Comparison of ENCODE assay signal across 23 cellular contexts in genomic region chr12:65119063-65119462, GRCh38. TPM values are rescaled to one million over a fixed set of nuclear protein-coding genes. Genes with fewer than 3 reads are reported as not detected.
DNase-seq lines count a peak whose midpoint lies in the region; ATAC-seq, FAIRE-seq and TF ChIP-seq lines count a peak whose summit lies in the region.
"Had no signal": no experiment of that assay in that cellular context is flagged by ENCODE, and none has a peak within 500 bp of the region (broad histone marks: within the 10 kb centered on the region; RNA-seq: fewer than 3 reads in every experiment).

No MANE protein-coding gene starts in this region.

- no peak overlapping the region for H4K5ac ChIP-seq in IMR-90 (ENCODE audit: low read depth, low read length)

- H3K14ac ChIP-seq in IMR-90 (replicated peaks; ENCODE audit: low read depth, low read length), result no peak overlapping the region

- H3K4me1 ChIP-seq in IMR-90 (ENCODE audit: control insufficient read depth, insufficient read depth, low read length) (peaks cover 3% of the 10 kb centered on the region), K562 (replicated peaks in 1 of 2; ENCODE audit: control insufficient read depth in 2 of 2, insufficient read depth in 2 of 2, low read length in 2 of 2) (peaks cover 0 to 10% of the 10 kb centered on the region in 2 experiments; a peak in 2 of 5 replicates)
- H3K4me1 ChIP-seq: BE2C, BLaER1 had no signal

- H2BK5ac ChIP-seq in IMR-90 (ENCODE audit: low read depth, low read length, poor library complexity, severe bottlenecking), result no peak overlapping the region

- H2AFZ ChIP-seq in IMR-90 (replicated peaks; ENCODE audit: low read length, poor library complexity), result no peak overlapping the region
- H2AFZ ChIP-seq in K562 (ENCODE audit: low read depth, low read length), result no peak overlapping the region

- no peak overlapping the region for H4K8ac ChIP-seq in IMR-90 (ENCODE audit: low read depth in 2 of 2, low read length in 2 of 2)

- H3K4ac ChIP-seq in IMR-90 (ENCODE audit: low read depth, low read length), result no peak overlapping the region

- in situ Hi-C loops in IMR-90 (cut with MboI; ENCODE audit: low sequenced_read_pairs) (no loop called here), K562 (cut with MboI) (no loop called here)

- peaks cover 53% of the 10 kb centered on the region for H3K27me3 Mint-ChIP-seq in type B pancreatic cell
- H3K27me3 Mint-ChIP-seq in activated CD8-positive, alpha-beta memory T cell treated with anti-CD3 and anti-CD28 coated beads, Interleukin-2, amount 10 ng/mL, durations not matched to agents 7 days and 5 days, result peaks cover 50% of the 10 kb centered on the region

- BruUV-seq in IMR-90 (replicated peaks; lab: Mats Ljungman, UMichigan) (no TSS peak), K562 (replicated peaks; lab: Mats Ljungman, UMichigan) (no TSS peak)

- no peak for DNase-seq in IMR-90
- DNase-seq in K562 (ENCODE audit: extremely low read depth in 1 of 4, low spot score in 3 of 4), result no peak
- no peak for DNase-seq in type B pancreatic cell (ENCODE audit: extremely low spot score, unreplicated experiment)
- DNase-seq in hepatic stellate cell (ENCODE audit: low spot score), result no peak
- no peak for DNase-seq in activated CD8-positive, alpha-beta memory T cell treated with anti-CD3 and anti-CD28 coated beads, Interleukin-2, amount 10 ng/mL, durations not matched to agents 7 days and 5 days
- DNase-seq: 8988T; ACHN; BE2C; C1 segment of cervical spinal cord; Calu3; CD4-positive, alpha-beta memory T cell; CD4-positive, CD25-positive, alpha-beta regulatory T cell; CD8-positive, alpha-beta memory T cell; COR-L47; DMS79 treated with DMSO at 0.1 percent for 48 hours; GF-D8 had no signal

- H3K9ac ChIP-seq in IMR-90 (ENCODE audit: low read depth, low read length), result no peak overlapping the region
- no peak overlapping the region for H3K9ac ChIP-seq in K562 (ENCODE audit: insufficient read depth in 1 of 2, low read depth in 2 of 2, low read length in 2 of 2)
- H3K9ac ChIP-seq: BLaER1 had no signal

- no peaks in the 10 kb centered on the region for H3K79me2 ChIP-seq in K562 (ENCODE audit: control insufficient read depth, insufficient read depth, low read length)

- peak overlapping the region; percentile 61 for H3K4me3 Mint-ChIP-seq in type B pancreatic cell
- H3K4me3 Mint-ChIP-seq in activated CD8-positive, alpha-beta memory T cell treated with anti-CD3 and anti-CD28 coated beads, Interleukin-2, amount 10 ng/mL, durations not matched to agents 7 days and 5 days, result no peak overlapping the region
- H3K4me3 Mint-ChIP-seq: CD4-positive, alpha-beta memory T cell; CD4-positive, CD25-positive, alpha-beta regulatory T cell; CD8-positive, alpha-beta memory T cell had no signal

- WGBS in IMR-90 (ENCODE audit: extremely low coverage in 2 of 2, insufficient read length in 1 of 2), 2 experiments, result no CpG with 5 or more reads among the region's 3 CpGs
- 6% methylated on average over 3 of the region's 3 CpGs for WGBS in K562 (ENCODE audit: insufficient coverage, low coverage, missing lambda C conversion rate)

- intact Hi-C loops in IMR-90 (cut with micrococcal nuclease), result no loop called here
- intact Hi-C loops in K562 (cut with micrococcal nuclease), result no loop called here

- H3K9me3 ChIP-seq in IMR-90 (ENCODE audit: control insufficient read depth, insufficient read depth, low read length) (no peaks in the 10 kb centered on the region), K562 (replicated peaks; ENCODE audit: control insufficient read depth, insufficient read depth, low read depth, low read length) (no peaks in the 10 kb centered on the region)
- H3K9me3 ChIP-seq: BE2C had no signal

- H3K23ac ChIP-seq in IMR-90 (ENCODE audit: low read depth, low read length), result no peak overlapping the region

- H4K20me1 ChIP-seq in IMR-90 (ENCODE audit: insufficient read depth, low read length) (no peaks in the 10 kb centered on the region), K562 (replicated peaks; ENCODE audit: control insufficient read depth, insufficient read depth, low read length) (no peaks in the 10 kb centered on the region)
- H4K20me1 ChIP-seq: BLaER1 had no signal

- H2AK5ac ChIP-seq in IMR-90 (ENCODE audit: low read depth, low read length), result no peak overlapping the region

- ATAC-seq in IMR-90 (ENCODE audit: low read depth) (no peak), K562 (no peak), HG03175 (IDR thresholded peaks at IDR 0.05; ENCODE audit: unreplicated experiment) (no peak)
- ATAC-seq in activated CD8-positive, alpha-beta memory T cell treated with anti-CD3 and anti-CD28 coated beads, Interleukin-2, amount 10 ng/mL, durations not matched to agents 7 days and 5 days, result no peak

- H3K9me1 ChIP-seq in IMR-90 (ENCODE audit: insufficient read depth, low read length), result peaks cover 2% of the 10 kb centered on the region; the same call in 1 of the 2 replicates
- H3K9me1 ChIP-seq in K562 (ENCODE audit: control insufficient read depth, insufficient read depth, low read length), result no peaks in the 10 kb centered on the region

- H3K4me2 ChIP-seq in IMR-90 (ENCODE audit: low read depth, low read length) (no peak overlapping the region), K562 (ENCODE audit: insufficient read depth, low read length) (no peak overlapping the region)
- H3K4me2 ChIP-seq: BLaER1 had no signal

- H3K56ac ChIP-seq in IMR-90 (ENCODE audit: extremely low read depth, insufficient read depth, low read length), result no peak overlapping the region

- H3K4me3 ChIP-seq in IMR-90 (ENCODE audit: insufficient read depth, low read depth, low read length) (no peak overlapping the region), K562 (no peak overlapping the region)
- H3K4me3 ChIP-seq: BLaER1 had no signal

- peaks cover 44% of the 10 kb centered on the region for H3K27me3 ChIP-seq in IMR-90 (ENCODE audit: control insufficient read depth, insufficient read depth, low read length)
- peaks cover 0 to 5% of the 10 kb centered on the region in 2 experiments; a peak in 1 of 5 replicates for H3K27me3 ChIP-seq in K562 (ENCODE audit: control insufficient read depth in 2 of 2, insufficient read depth in 2 of 2, low read length in 2 of 2)
- H3K27me3 ChIP-seq: BLaER1 had no signal

- CTCF ChIA-PET in IMR-90 (lab: Yijun Ruan, JAX) (interaction anchor here (0.6 kb wide), 1 partner anchor 29 kb away, joined by 5 read pairs; no protein-coding TSS in a partner anchor), K562 (lab: Yijun Ruan, JAX; ENCODE audit: low intra/inter-chr PET ratio) (no interaction called here)
- CTCF ChIA-PET in activated CD8-positive, alpha-beta memory T cell treated with anti-CD3 and anti-CD28 coated beads, Interleukin-2, amount 10 ng/mL, durations not matched to agents 7 days and 5 days (lab: Charles Lee), result no interaction called here

- H3K36me3 ChIP-seq in IMR-90 (ENCODE audit: control insufficient read depth, insufficient read depth, low read length) (no peaks in the 10 kb centered on the region), K562 (ENCODE audit: control insufficient read depth, insufficient read depth, low read length) (no peaks in the 10 kb centered on the region)
- H3K36me3 ChIP-seq: BE2C, BLaER1 had no signal

- no peaks in the 10 kb centered on the region for H3K79me1 ChIP-seq in IMR-90 (ENCODE audit: low read depth in 1 of 2, low read length in 2 of 2)

- TF ChIP-seq EP300 in K562 (IDR thresholded peaks at IDR 0.05; ENCODE audit: low read length), result no peak

- no peak for TF ChIP-seq RAD21 in IMR-90 (IDR thresholded peaks at IDR 0.05; ENCODE audit: low read length)
- TF ChIP-seq RAD21 in K562 (CRISPR knock-in tag; conservative IDR thresholded peaks at IDR 0.05 in 1 of 2, IDR thresholded peaks at IDR 0.05 in 1 of 2), result no peak

- no peaks in the 10 kb centered on the region for H3K36me3 Mint-ChIP-seq in type B pancreatic cell
- H3K36me3 Mint-ChIP-seq in activated CD8-positive, alpha-beta memory T cell treated with anti-CD3 and anti-CD28 coated beads, Interleukin-2, amount 10 ng/mL, durations not matched to agents 7 days and 5 days, result no peaks in the 10 kb centered on the region
- H3K36me3 Mint-ChIP-seq: CD4-positive, alpha-beta memory T cell; CD4-positive, CD25-positive, alpha-beta regulatory T cell; CD8-positive, alpha-beta memory T cell had no signal

- no peak overlapping the region for H3K18ac ChIP-seq in IMR-90 (ENCODE audit: low read depth, low read length)

- no peak overlapping the region for H4K91ac ChIP-seq in IMR-90 (ENCODE audit: insufficient read depth, low read depth, low read length)

- POLR2A ChIA-PET in IMR-90 (lab: Charles Lee; ENCODE audit: unreplicated experiment), result no interaction called here
- POLR2A ChIA-PET in K562 (lab: Yijun Ruan, JAX), result interaction anchor here (0.6 to 2.0 kb wide), 2 partner anchors 13 to 125 kb away, joined by 3 to 6 read pairs; no protein-coding TSS in a partner anchor

- FAIRE-seq in K562 (lab: Jason Lieb, UNC), result no peak
- FAIRE-seq: GM12891, GM19239 had no signal

- H3K27ac Mint-ChIP-seq in type B pancreatic cell, result no peak overlapping the region
- no peak overlapping the region for H3K27ac Mint-ChIP-seq in activated CD8-positive, alpha-beta memory T cell treated with anti-CD3 and anti-CD28 coated beads, Interleukin-2, amount 10 ng/mL, durations not matched to agents 7 days and 5 days
- H3K27ac Mint-ChIP-seq: CD14-positive monocyte; CD4-positive, alpha-beta memory T cell; CD4-positive, CD25-positive, alpha-beta regulatory T cell; CD8-positive, alpha-beta memory T cell had no signal

- no peak overlapping the region for H2BK120ac ChIP-seq in IMR-90 (ENCODE audit: low read depth, low read length)

- dilution Hi-C loops in IMR-90 (cut with HindIII; ENCODE audit: low sequenced_read_pairs, unreplicated experiment), result no loop called here

- peaks cover 13% of the 10 kb centered on the region for H3K4me1 Mint-ChIP-seq in type B pancreatic cell (ENCODE audit: unreplicated experiment)
- peaks cover 12% of the 10 kb centered on the region for H3K4me1 Mint-ChIP-seq in activated CD8-positive, alpha-beta memory T cell treated with anti-CD3 and anti-CD28 coated beads, Interleukin-2, amount 10 ng/mL, durations not matched to agents 7 days and 5 days

- H3K27ac ChIP-seq in IMR-90 (ENCODE audit: insufficient read depth, low read length) (no peak overlapping the region), K562 (ENCODE audit: extremely low read depth, low read depth, low read length) (no peak overlapping the region)
- H3K27ac ChIP-seq: BLaER1 had no signal

- no peaks in the 10 kb centered on the region for H3K9me3 Mint-ChIP-seq in type B pancreatic cell
- no peaks in the 10 kb centered on the region for H3K9me3 Mint-ChIP-seq in activated CD8-positive, alpha-beta memory T cell treated with anti-CD3 and anti-CD28 coated beads, Interleukin-2, amount 10 ng/mL, durations not matched to agents 7 days and 5 days (ENCODE audit: low read depth)
- H3K9me3 Mint-ChIP-seq: CD4-positive, alpha-beta memory T cell had no signal

- H2BK20ac ChIP-seq in IMR-90 (ENCODE audit: low read depth, low read length), result no peak overlapping the region

- TF ChIP-seq CTCF in IMR-90 (conservative IDR thresholded peaks at IDR 0.05; ENCODE audit: low read depth, low read length), result no peak
- TF ChIP-seq CTCF in K562 (IDR thresholded peaks at IDR 0.05 in 2 of 3, conservative IDR thresholded peaks at IDR 0.05 in 1 of 3; ENCODE audit: insufficient read depth in 2 of 3, low read depth in 1 of 3, low read length in 3 of 3), result no peak
- TF ChIP-seq CTCF in type B pancreatic cell (conservative IDR thresholded peaks at IDR 0.05), result no peak

- H2BK15ac ChIP-seq in IMR-90 (ENCODE audit: low read depth, low read length), result no peak overlapping the region

- H2AK9ac ChIP-seq in IMR-90 (replicated peaks; ENCODE audit: low read depth, low read length, poor library complexity), result no peak overlapping the region

- no peak for TF ChIP-seq POLR2A in IMR-90 (IDR thresholded peaks at IDR 0.05; ENCODE audit: low read depth, low read length)
- TF ChIP-seq POLR2A in K562 (conservative IDR thresholded peaks at IDR 0.05), result no peak

RNA-seq across cellular contexts. Expression of gene WIF1, which starts 2.0 kb away (rescaled TPM):
- total RNA-seq in IMR-90 (2012; rRNA removed) (not detected in 2 replicates), K562 (2014; rRNA removed) (not detected in 2 replicates), K562 (2014; rRNA removed; fragmentation: Illumina TruSeq; extraction: Trizol) (not detected in 2 replicates), K562 (2015; rRNA removed; fragmentation: Illumina TruSeq; extraction: Trizol) (not detected in 2 replicates), K562 (2021) (not detected in 2 replicates), type B pancreatic cell (ENCODE audit: low replicate concordance) (2.3 and 14.9 TPM in 2 replicates)
- polyA plus RNA-seq in IMR-90 (2012; rRNA removed) (not detected in 2 replicates), K562 (2011; rRNA removed) (not detected in 2 replicates), K562 (2014; fragmentation: Illumina TruSeq; extraction: Trizol) (not detected in 2 replicates), K562 (2014; fragmentation: Nextera tagmentation; extraction: Ambion mirVana) (not detected), K562 (2014; rRNA removed) (not detected in 2 replicates)
- polyA plus RNA-seq in IMR-90 (2012; cell fraction: cytosol; rRNA removed), result not detected in 2 replicates
- not detected in 2 replicates for polyA plus RNA-seq in IMR-90 (2012; cell fraction: nucleus; rRNA removed; ENCODE audit: low replicate concordance)
- total RNA-seq in K562 (2011; cell fraction: chromatin; rRNA removed; ENCODE audit: low replicate concordance), result not detected in 2 replicates
- total RNA-seq in K562 (2011; cell fraction: nucleolus; rRNA removed), result not detected in 2 replicates
- total RNA-seq in K562 (2011; cell fraction: nucleoplasm; rRNA removed), result not detected in 2 replicates
- not detected in 2 replicates for polyA plus RNA-seq in K562 (2011; cell fraction: cytosol; rRNA removed)
- polyA plus RNA-seq in K562 (2011; cell fraction: nucleus; rRNA removed), result not detected in 2 replicates
- not detected in 2 replicates for polyA plus RNA-seq in K562 (2012)
- polyA minus RNA-seq in K562 (2011; rRNA and poly(A)+ RNA removed), result not detected in 2 replicates
- not detected in 2 replicates for polyA minus RNA-seq in K562 (2011; cell fraction: cytosol; rRNA and poly(A)+ RNA removed)
- polyA minus RNA-seq in K562 (2011; cell fraction: nucleus; rRNA and poly(A)+ RNA removed), result not detected in 2 replicates
- total RNA-seq in activated CD8-positive, alpha-beta memory T cell treated with anti-CD3 and anti-CD28 coated beads, Interleukin-2, amount 10 ng/mL, durations not matched to agents 7 days and 5 days, result not detected
- total RNA-seq: A673; Calu3; CD4-positive, alpha-beta memory T cell; CD4-positive, CD25-positive, alpha-beta regulatory T cell; CD8-positive, alpha-beta memory T cell had no signal
- polyA plus RNA-seq: AG04450; CD14-positive monocyte; CD4-positive, alpha-beta memory T cell; CD4-positive, CD25-positive, alpha-beta regulatory T cell; CD8-positive, alpha-beta memory T cell had no signal

RNA-seq across cellular contexts. Expression of gene LEMD3, which starts 50.3 kb away (rescaled TPM):
- total RNA-seq in IMR-90 (2012; rRNA removed) (9.9 and 20.3 TPM in 2 replicates), K562 (2014; rRNA removed) (37.4 and 44.2 TPM in 2 replicates), K562 (2014; rRNA removed; fragmentation: Illumina TruSeq; extraction: Trizol) (17.2 and 18.6 TPM in 2 replicates), K562 (2015; rRNA removed; fragmentation: Illumina TruSeq; extraction: Trizol) (21.3 and 22.1 TPM in 2 replicates), K562 (2021) (26.4 and 28.2 TPM in 2 replicates), type B pancreatic cell (ENCODE audit: low replicate concordance) (30.6 and 40.6 TPM in 2 replicates)
- polyA plus RNA-seq in IMR-90 (2012; rRNA removed) (5.2 and 5.5 TPM in 2 replicates), K562 (2011; rRNA removed) (17.4 and 18.3 TPM in 2 replicates), K562 (2014; fragmentation: Illumina TruSeq; extraction: Trizol) (15.0 and 16.6 TPM in 2 replicates), K562 (2014; fragmentation: Nextera tagmentation; extraction: Ambion mirVana) (1 to 10 TPM; 6.8 to 7.5 TPM), K562 (2014; rRNA removed) (13.1 and 15.4 TPM in 2 replicates)
- polyA plus RNA-seq in IMR-90 (2012; cell fraction: cytosol; rRNA removed), result 1.9 and 3.6 TPM in 2 replicates
- 10.0 and 11.3 TPM in 2 replicates for polyA plus RNA-seq in IMR-90 (2012; cell fraction: nucleus; rRNA removed; ENCODE audit: low replicate concordance)
- 20.0 and 65.8 TPM in 2 replicates for total RNA-seq in K562 (2011; cell fraction: chromatin; rRNA removed; ENCODE audit: low replicate concordance)
- 16.8 and 18.3 TPM in 2 replicates for total RNA-seq in K562 (2011; cell fraction: nucleolus; rRNA removed)
- 26.9 and 32.6 TPM in 2 replicates for total RNA-seq in K562 (2011; cell fraction: nucleoplasm; rRNA removed)
- 4.2 and 6.7 TPM in 2 replicates for polyA plus RNA-seq in K562 (2011; cell fraction: cytosol; rRNA removed)
- polyA plus RNA-seq in K562 (2011; cell fraction: nucleus; rRNA removed), result 18.4 and 27.1 TPM in 2 replicates
- 10.7 and 12.7 TPM in 2 replicates for polyA plus RNA-seq in K562 (2012)
- 23.0 and 23.3 TPM in 2 replicates for polyA minus RNA-seq in K562 (2011; rRNA and poly(A)+ RNA removed)
- polyA minus RNA-seq in K562 (2011; cell fraction: cytosol; rRNA and poly(A)+ RNA removed), result 9.2 and 9.3 TPM in 2 replicates
- 30.6 and 43.5 TPM in 2 replicates for polyA minus RNA-seq in K562 (2011; cell fraction: nucleus; rRNA and poly(A)+ RNA removed)
- total RNA-seq in activated CD8-positive, alpha-beta memory T cell treated with anti-CD3 and anti-CD28 coated beads, Interleukin-2, amount 10 ng/mL, durations not matched to agents 7 days and 5 days, result 10 to 100 TPM; 28.2 to 37.3 TPM
